In the genomic region with DNA sequence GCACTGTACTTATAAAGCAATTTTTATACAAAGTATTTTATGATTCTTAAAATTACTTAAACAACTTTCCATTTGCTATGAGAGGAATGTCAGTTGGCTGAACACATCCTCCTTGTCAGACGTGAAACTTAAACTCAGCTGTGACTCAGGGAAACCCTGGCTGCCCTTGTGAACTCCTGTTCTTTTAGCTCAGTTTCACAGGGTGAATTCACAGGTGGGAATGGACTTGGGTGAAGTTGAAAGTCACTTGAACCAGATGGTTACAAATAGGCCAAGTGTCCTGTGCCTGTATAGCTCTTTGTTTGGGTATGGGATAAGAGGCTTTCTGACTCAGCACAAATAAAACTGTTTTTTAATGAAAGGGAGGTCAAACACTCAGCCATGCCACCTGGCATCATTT, we compare ENCODE assay signal across 14 cellular contexts.
DNase-seq lines count a peak whose midpoint lies in the region; ATAC-seq and TF ChIP-seq lines count a peak whose summit lies in the region.
"Had no signal": no experiment of that assay in that cellular context is flagged by ENCODE, and none has a peak within 500 bp of the region (broad histone marks: within the 10 kb centered on the region; RNA-seq: fewer than 3 reads in every experiment).

No MANE protein-coding gene starts in this region.

- TF ChIP-seq CTCF in mammary epithelial cell (conservative IDR thresholded peaks at IDR 0.05 in 1 of 2, IDR thresholded peaks at IDR 0.05 in 1 of 2; ENCODE audit: extremely low read depth in 1 of 2, insufficient read depth in 1 of 2, low read depth in 1 of 2, low read length in 2 of 2), result no peak
- no peak for TF ChIP-seq CTCF in left lung (IDR thresholded peaks at IDR 0.05)
- no peak for TF ChIP-seq CTCF in OCI-LY7 (conservative IDR thresholded peaks at IDR 0.05; ENCODE audit: low read length)

- BruUV-seq in mammary epithelial cell (replicated peaks; lab: Mats Ljungman, UMichigan), result no TSS peak
- BruUV-seq in OCI-LY7 (replicated peaks; lab: Mats Ljungman, UMichigan), result no TSS peak

- ATAC-seq in left lung (peak; percentile 75), left colon (no peak), GM18498 (IDR thresholded peaks at IDR 0.05; ENCODE audit: unreplicated experiment) (no peak)
- ATAC-seq: HCT116 had no signal

- POLR2A ChIA-PET in OCI-LY7 (lab: Charles Lee), result no interaction called here

- no peaks in the 10 kb centered on the region for H3K36me3 ChIP-seq in mammary epithelial cell (ENCODE audit: insufficient read depth, low read length)
- no peaks in the 10 kb centered on the region for H3K36me3 ChIP-seq in left lung
- no peaks in the 10 kb centered on the region for H3K36me3 ChIP-seq in OCI-LY7 (ENCODE audit: insufficient read depth, low read length)
- H3K36me3 ChIP-seq: BLaER1 had no signal

- H3K4me3 ChIP-seq in mammary epithelial cell (replicated peaks in 1 of 3; ENCODE audit: insufficient read depth in 1 of 3, low read depth in 2 of 3, low read length in 3 of 3) (no peak overlapping the region), left lung (no peak overlapping the region), OCI-LY7 (ENCODE audit: low read depth, low read length, poor library complexity, severe bottlenecking) (no peak overlapping the region)
- H3K4me3 ChIP-seq: BLaER1, lung had no signal

- H3K27me3 ChIP-seq in mammary epithelial cell (ENCODE audit: insufficient read depth, low read length) (no peaks in the 10 kb centered on the region), left lung (no peaks in the 10 kb centered on the region)

- H3K9me3 ChIP-seq in mammary epithelial cell (replicated peaks; ENCODE audit: insufficient read depth, low read length) (peaks cover 11% of the 10 kb centered on the region), left lung (no peaks in the 10 kb centered on the region), OCI-LY7 (ENCODE audit: low read length) (no peaks in the 10 kb centered on the region)

- H3K27ac ChIP-seq in mammary epithelial cell (ENCODE audit: insufficient read depth, low read depth, low read length) (no peak overlapping the region), left lung (no peak overlapping the region), OCI-LY7 (ENCODE audit: low read depth, low read length, poor library complexity, severe bottlenecking) (no peak overlapping the region)
- H3K27ac ChIP-seq: BLaER1 had no signal

- H3K9ac ChIP-seq in mammary epithelial cell (ENCODE audit: insufficient read depth, low read length), result no peak overlapping the region
- H3K9ac ChIP-seq: BLaER1 had no signal

- in situ Hi-C loops in mammary epithelial cell (cut with MboI; ENCODE audit: low sequenced_read_pairs in 2 of 2), result no loop called here

- intact Hi-C loops in mammary epithelial cell (cut with micrococcal nuclease), result no loop called here
- intact Hi-C loops in left lung (cut with DNase I), result no loop called here
- intact Hi-C loops in left colon (cut with DNase I, micrococcal nuclease), result no loop called here
- intact Hi-C loops in OCI-LY7 (cut with micrococcal nuclease; ENCODE audit: unreplicated experiment), result no loop called here

- dilution Hi-C loops in mammary epithelial cell (cut with HindIII; ENCODE audit: low sequenced_read_pairs), result no loop called here

- H2AFZ ChIP-seq in mammary epithelial cell (ENCODE audit: low read depth, low read length) (no peak overlapping the region), OCI-LY7 (ENCODE audit: low read length) (no peak overlapping the region)

- 31% methylated on average over 1 of the region's 1 CpG for WGBS in mammary epithelial cell (ENCODE audit: low coverage, missing lambda C conversion rate)

- H4K20me1 ChIP-seq in mammary epithelial cell (ENCODE audit: insufficient read depth, low read length) (no peaks in the 10 kb centered on the region), OCI-LY7 (ENCODE audit: insufficient read depth, low read length) (no peaks in the 10 kb centered on the region)
- H4K20me1 ChIP-seq: BLaER1 had no signal

- H3K9me2 ChIP-seq in OCI-LY7 (ENCODE audit: insufficient read depth, low read length), result no peaks in the 10 kb centered on the region

- H3K79me2 ChIP-seq in mammary epithelial cell (ENCODE audit: insufficient read depth, low read length) (no peaks in the 10 kb centered on the region), OCI-LY7 (ENCODE audit: insufficient read depth, low read depth, low read length) (no peaks in the 10 kb centered on the region)

- peaks cover 3% of the 10 kb centered on the region for H3K4me1 ChIP-seq in mammary epithelial cell (ENCODE audit: insufficient read depth, low read length)
- H3K4me1 ChIP-seq in left lung, result no peaks in the 10 kb centered on the region
- no peaks in the 10 kb centered on the region for H3K4me1 ChIP-seq in OCI-LY7 (ENCODE audit: insufficient read depth, low read length, poor library complexity, severe bottlenecking)
- H3K4me1 ChIP-seq: BLaER1 had no signal

- peak; percentile 29 for DNase-seq in AG08395 (ENCODE audit: low spot score)
- DNase-seq in LoVo (ENCODE audit: low spot score), result peak; percentile 9
- peak; percentile 73 for DNase-seq in mammary epithelial cell
- DNase-seq in left lung, result no peak
- no peak for DNase-seq in left colon
- DNase-seq in OCI-LY7 (ENCODE audit: low spot score), result no peak
- no peak for DNase-seq in islet precursor cell
- DNase-seq: activated CD4-positive, alpha-beta T cell treated with anti-CD3 and anti-CD28 coated beads for 1 hour; Karpas-422; NCI-H226 had no signal

- no peak overlapping the region for H3K4me2 ChIP-seq in mammary epithelial cell (ENCODE audit: insufficient read depth, low read depth, low read length)
- H3K4me2 ChIP-seq in OCI-LY7 (ENCODE audit: low read length), result no peak overlapping the region
- H3K4me2 ChIP-seq: BLaER1 had no signal

- CTCF ChIA-PET in mammary epithelial cell (lab: Charles Lee; ENCODE audit: low non-redundant PET), result no interaction called here
- CTCF ChIA-PET in OCI-LY7 (lab: Charles Lee; ENCODE audit: unreplicated experiment), result no interaction called here

Comparison
In these comparisons a context has a peak if more than half of its experiments do, and no peak if none do; other contexts are left out.
1. DNase-seq: peak in AG08395 (single experiment), LoVo (single experiment) and mammary epithelial cell (single experiment); none in left lung (0 of 2), left colon (0 of 2), OCI-LY7 (single experiment) and islet precursor cell (single experiment).